ENCODE assay signal across 8 cellular contexts in the genomic region with DNA sequence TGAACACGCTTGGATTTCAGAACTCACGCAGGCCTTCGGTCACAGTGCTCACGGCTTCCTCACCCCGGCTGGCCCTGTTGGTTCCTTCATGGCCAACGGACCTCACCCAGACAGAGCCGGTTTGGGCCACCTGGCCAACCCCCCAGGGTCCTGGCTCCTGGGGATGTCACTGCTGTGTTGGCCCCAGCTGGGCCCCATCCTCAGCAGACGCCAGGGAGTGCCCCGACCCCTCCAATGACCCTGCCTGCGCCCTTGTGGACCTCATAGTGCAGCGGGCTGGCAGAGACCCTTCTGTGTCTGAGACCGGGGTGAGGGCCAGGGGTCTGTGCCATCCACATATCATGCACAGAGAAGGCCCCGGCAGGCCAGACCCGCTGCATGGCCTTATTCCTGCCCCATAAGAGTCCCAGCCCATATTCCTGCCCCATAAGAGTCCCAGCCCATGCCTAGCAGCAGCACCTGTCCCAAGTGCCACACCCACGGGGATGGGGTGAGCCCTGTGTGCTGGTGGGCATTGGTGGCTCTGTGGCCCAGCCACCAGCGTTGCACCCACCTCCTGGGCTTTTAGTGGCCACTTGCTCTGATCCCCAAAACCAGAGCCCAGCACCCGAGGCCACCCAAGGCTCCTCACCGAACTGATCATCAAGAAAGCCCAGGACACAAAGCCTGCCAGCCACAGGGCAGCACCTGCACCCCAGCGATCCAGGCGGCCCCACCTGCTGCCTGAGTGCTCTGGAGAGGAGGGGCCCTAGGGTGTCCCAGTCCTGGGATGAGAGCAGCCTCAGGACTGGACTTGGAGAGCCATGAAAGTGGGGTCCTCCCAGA. TPM values are rescaled to one million over a fixed set of nuclear protein-coding genes. Genes with fewer than 3 reads are reported as not detected.
DNase-seq lines count a peak whose midpoint lies in the region; ATAC-seq and TF ChIP-seq lines count a peak whose summit lies in the region.

No MANE protein-coding gene starts in this region.

- peaks cover 15% of the 10 kb centered on the region for H3K4me1 ChIP-seq in upper lobe of right lung

- intact Hi-C loops in upper lobe of right lung (cut with DNase I): no loop called here

- H3K9me3 Mint-ChIP-seq in activated T-cell treated with anti-CD3 and anti-CD28 coated beads, Interleukin-2, amount 50 U/mL, for 72 hours: no peaks in the 10 kb centered on the region
- H3K9me3 Mint-ChIP-seq in memory B cell: no peaks in the 10 kb centered on the region

- H3K4me3 Mint-ChIP-seq in activated T-cell treated with anti-CD3 and anti-CD28 coated beads, Interleukin-2, amount 50 U/mL, for 72 hours: peak overlapping the region; percentile 72 to 76
- H3K4me3 Mint-ChIP-seq in memory B cell: peak overlapping the region; percentile 71

- no peak for TF ChIP-seq CTCF in upper lobe of right lung (IDR thresholded peaks at IDR 0.05)

- no peaks in the 10 kb centered on the region for H3K27me3 Mint-ChIP-seq in activated T-cell treated with anti-CD3 and anti-CD28 coated beads, Interleukin-2, amount 50 U/mL, for 72 hours (ENCODE audit: low read depth)
- no peaks in the 10 kb centered on the region for H3K27me3 Mint-ChIP-seq in memory B cell

- H3K27ac Mint-ChIP-seq in activated T-cell treated with anti-CD3 and anti-CD28 coated beads, Interleukin-2, amount 50 U/mL, for 72 hours: no peak overlapping the region
- H3K27ac Mint-ChIP-seq in memory B cell: peak overlapping the region; percentile 56

- peaks cover 8% of the 10 kb centered on the region for H3K36me3 ChIP-seq in upper lobe of right lung

- H3K4me1 Mint-ChIP-seq in activated T-cell treated with anti-CD3 and anti-CD28 coated beads, Interleukin-2, amount 50 U/mL, for 72 hours (ENCODE audit: low read depth): peaks cover 25% of the 10 kb centered on the region
- peaks cover 35% of the 10 kb centered on the region for H3K4me1 Mint-ChIP-seq in memory B cell

- no peaks in the 10 kb centered on the region for H3K27me3 ChIP-seq in upper lobe of right lung

- ATAC-seq in activated T-cell treated with anti-CD3 and anti-CD28 coated beads, Interleukin-2, amount 50 U/mL, for 72 hours (replicated peaks in 1 of 2): no peak
- no peak for ATAC-seq in memory B cell (ENCODE audit: low read depth)
- ATAC-seq in upper lobe of right lung: no peak

- H3K27ac ChIP-seq in upper lobe of right lung: no peak overlapping the region

- no peaks in the 10 kb centered on the region for H3K9me3 ChIP-seq in upper lobe of right lung

- H3K36me3 Mint-ChIP-seq in activated T-cell treated with anti-CD3 and anti-CD28 coated beads, Interleukin-2, amount 50 U/mL, for 72 hours (ENCODE audit: insufficient read depth in 2 of 2): peaks cover 0 to 3% of the 10 kb centered on the region in 2 donors
- peaks cover 3% of the 10 kb centered on the region for H3K36me3 Mint-ChIP-seq in memory B cell

- peak; percentile 23 for DNase-seq in activated T-cell treated with anti-CD3 and anti-CD28 coated beads, Interleukin-2, amount 50 U/mL, for 1 hour
- DNase-seq in activated T-cell treated with anti-CD3 and anti-CD28 coated beads for 4 hours (no peak), memory B cell (ENCODE audit: low spot score in 2 of 2) (peak in 1 of 2 donors; percentile 22), upper lobe of right lung (peak; percentile 67), DMS53 treated with DMSO at 0.1 percent for 48 hours (lab: John Stamatoyannopoulos, UW; ENCODE audit: unreplicated experiment) (no peak), NCI-H1048 (lab: John Stamatoyannopoulos, UW) (no peak), GF-D8 (lab: John Stamatoyannopoulos, UW) (no peak)
- no peak for DNase-seq in activated T-cell treated with anti-CD3 and anti-CD28 coated beads, Interleukin-2, amount 50 U/mL, for 72 hours

- H3K4me3 ChIP-seq in upper lobe of right lung: no peak overlapping the region

RNA-seq across cellular contexts. Expression of gene LPCAT1, which starts 1.3 kb away (rescaled TPM):
- 10 to 100 TPM; 31.3 to 37.7 TPM for total RNA-seq in activated T-cell treated with anti-CD3 and anti-CD28 coated beads, Interleukin-2, amount 50 U/mL, for 72 hours
- 690 TPM for total RNA-seq in upper lobe of right lung

Comparison
In these comparisons a context has a peak if more than half of its experiments do, and no peak if none do; other contexts are left out.
1. DNase-seq: peak in activated T-cell treated with anti-CD3 and anti-CD28 coated beads, Interleukin-2, amount 50 U/mL, for 1 hour (single experiment) and upper lobe of right lung (single experiment); none in activated T-cell treated with anti-CD3 and anti-CD28 coated beads for 4 hours (single experiment), activated T-cell treated with anti-CD3 and anti-CD28 coated beads, Interleukin-2, amount 50 U/mL, for 72 hours (0 of 2), DMS53 treated with DMSO at 0.1 percent for 48 hours (single experiment), NCI-H1048 (single experiment) and GF-D8 (single experiment).
2. RNA of gene LPCAT1, which starts 1.3 kb away (total RNA-seq): 690 TPM in upper lobe of right lung (single experiment); 31.3 to 37.7 TPM in activated T-cell treated with anti-CD3 and anti-CD28 coated beads, Interleukin-2, amount 50 U/mL, for 72 hours; every median in the first group is over 10 times any median in the second.